In the genomic region with DNA sequence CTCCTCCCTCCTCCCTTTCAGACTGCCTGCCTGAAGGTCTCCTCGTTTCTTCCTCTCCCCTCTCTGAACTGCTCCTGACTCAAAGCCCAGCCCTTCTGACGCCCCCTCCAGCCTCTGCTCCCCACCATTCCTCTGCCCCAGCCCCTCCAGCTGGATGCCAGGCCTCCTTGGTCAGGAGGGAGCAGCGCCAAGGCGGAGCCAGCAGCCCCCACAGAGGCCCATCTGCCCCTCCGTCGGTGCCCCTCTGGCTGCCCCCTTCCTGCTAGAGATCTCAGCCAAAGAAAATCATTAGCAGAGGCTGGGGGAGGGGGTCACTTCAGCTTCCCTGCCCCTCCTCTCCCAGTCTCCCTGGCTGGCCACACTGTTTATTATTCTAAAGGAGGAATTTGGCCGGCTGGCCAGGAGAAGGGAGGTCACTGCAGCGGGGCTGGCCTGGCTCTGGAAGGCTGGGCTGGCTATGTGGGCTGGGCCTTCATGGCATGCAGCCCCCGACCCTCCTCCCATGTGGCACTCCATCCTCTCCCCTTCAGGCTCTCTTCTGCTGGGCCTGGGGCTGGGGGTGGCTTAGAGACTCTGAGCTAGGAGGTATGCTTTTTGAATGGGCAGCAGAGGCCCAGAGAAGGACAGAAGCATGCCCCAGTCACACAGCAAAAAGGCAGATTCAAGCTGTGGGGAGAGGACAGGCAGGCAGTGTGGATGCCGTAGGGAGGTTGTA, we compare ENCODE assay signal across 9 cellular contexts. TPM values are rescaled to one million over a fixed set of nuclear protein-coding genes. Genes with fewer than 3 reads are reported as not detected.
A peak's percentile ranks its signal among the peaks of the same experiment; 100 is the strongest.
DNase-seq lines count a peak whose midpoint lies in the region; ATAC-seq and TF ChIP-seq lines count a peak whose summit lies in the region.
"Had no signal": no experiment of that assay in that cellular context is flagged by ENCODE, and none has a peak within 500 bp of the region (broad histone marks: within the 10 kb centered on the region; RNA-seq: fewer than 3 reads in every experiment).

No MANE protein-coding gene starts in this region.

- DNase-seq in AG04449 (ENCODE audit: low read depth, low spot score): no peak
- peak; percentile 99 to 100 for DNase-seq in SJSA1 (ENCODE audit: low read depth in 1 of 2, low spot score in 2 of 2)
- DNase-seq in fibroblast of villous mesenchyme (ENCODE audit: low read depth): peak; percentile 95
- peak; percentile 75 for DNase-seq in neuronal stem cell (ENCODE audit: low spot score)
- no peak for DNase-seq in T-helper 2 cell
- DNase-seq in naive thymus-derived CD4-positive, alpha-beta T cell: no peak

- peak overlapping the region; percentile 32 for H3K4me3 ChIP-seq in AG04449 (ENCODE audit: low read depth, low read length)
- no peak overlapping the region for H3K4me3 ChIP-seq in SJSA1
- peak overlapping the region; percentile 29 for H3K4me3 ChIP-seq in fibroblast of villous mesenchyme (ENCODE audit: low read depth, low read length)
- H3K4me3 ChIP-seq in neuronal stem cell (ENCODE audit: low read length in 2 of 2): no peak overlapping the region
- H3K4me3 ChIP-seq in naive thymus-derived CD4-positive, alpha-beta T cell (ENCODE audit: low read length): no peak overlapping the region

- H2BK120ac ChIP-seq in neuronal stem cell (ENCODE audit: low read depth, low read length): peak overlapping the region; percentile 69

- peak overlapping the region; percentile 91 for H2BK12ac ChIP-seq in neuronal stem cell (ENCODE audit: low read length)

- H3K27me3 Mint-ChIP-seq in naive thymus-derived CD4-positive, alpha-beta T cell: no peaks in the 10 kb centered on the region

- H3K27ac Mint-ChIP-seq in naive thymus-derived CD4-positive, alpha-beta T cell: no peak overlapping the region
- H3K27ac Mint-ChIP-seq: T-helper 1 cell treated with Interleukin-12 subunit alpha and Interleukin-12 subunit beta and Interleukin-4 antibody, amounts not matched to agents 30 μg/mL and 1 μg/mL, for 36 hours had no signal

- no peaks in the 10 kb centered on the region for H3K36me3 Mint-ChIP-seq in naive thymus-derived CD4-positive, alpha-beta T cell

- H3K27ac ChIP-seq in SJSA1: peak overlapping the region; percentile 97
- H3K27ac ChIP-seq in neuronal stem cell (replicated peaks; ENCODE audit: low read length): peak overlapping the region; percentile 76
- H3K27ac ChIP-seq in naive thymus-derived CD4-positive, alpha-beta T cell (ENCODE audit: low read depth, low read length): no peak overlapping the region

- H3K4me2 ChIP-seq in neuronal stem cell (ENCODE audit: insufficient read depth, low read length, poor library complexity, severe bottlenecking): peak overlapping the region; percentile 40

- peak overlapping the region; percentile 65 for H3K14ac ChIP-seq in neuronal stem cell (ENCODE audit: low read length)

- no peak overlapping the region for H3K4me3 Mint-ChIP-seq in naive thymus-derived CD4-positive, alpha-beta T cell
- H3K4me3 Mint-ChIP-seq: T-helper 1 cell treated with Interleukin-12 subunit alpha and Interleukin-12 subunit beta and Interleukin-4 antibody, amounts not matched to agents 30 μg/mL and 1 μg/mL, for 36 hours had no signal

- no peak overlapping the region for H3K4ac ChIP-seq in neuronal stem cell (ENCODE audit: low read length)

- POLR2A ChIA-PET in AG04449 (lab: Yijun Ruan, JAX): interaction anchor here (0.5 to 9.7 kb wide), 10 partner anchors 8 to 138 kb away, joined by 3 to 115 read pairs (median 3); partner anchors contain the start of genes HMGXB3, PDGFRB and TIGD6
- POLR2A ChIA-PET in naive thymus-derived CD4-positive, alpha-beta T cell (lab: Charles Lee): no interaction called here

- TF ChIP-seq CTCF in AG04449 (IDR thresholded peaks at IDR 0.05; ENCODE audit: insufficient read depth, low read length, missing control alignments): no peak
- no peak for TF ChIP-seq CTCF in fibroblast of villous mesenchyme (IDR thresholded peaks at IDR 0.05; ENCODE audit: insufficient read depth, low read depth, low read length)

- H2AFZ ChIP-seq in neuronal stem cell (ENCODE audit: low read length): peak overlapping the region; percentile 87

- H3K79me1 ChIP-seq in neuronal stem cell (ENCODE audit: low read depth, low read length): peaks cover 2% of the 10 kb centered on the region

- no peaks in the 10 kb centered on the region for H3K9me3 ChIP-seq in SJSA1 (replicated peaks)
- no peaks in the 10 kb centered on the region for H3K9me3 ChIP-seq in neuronal stem cell (replicated peaks in 1 of 2; ENCODE audit: control insufficient read depth in 2 of 2, insufficient read depth in 1 of 2, low read depth in 1 of 2, low read length in 2 of 2)
- H3K9me3 ChIP-seq in naive thymus-derived CD4-positive, alpha-beta T cell (ENCODE audit: control insufficient read depth in 2 of 3, low read length in 3 of 3): no peaks in the 10 kb centered on the region

- no peak overlapping the region for H3K9ac ChIP-seq in neuronal stem cell (ENCODE audit: low read depth, low read length, poor library complexity)

- peaks cover 74% of the 10 kb centered on the region for H3K4me1 ChIP-seq in SJSA1 (replicated peaks)
- H3K4me1 ChIP-seq in neuronal stem cell (ENCODE audit: control insufficient read depth in 2 of 2, insufficient read depth in 1 of 2, low read depth in 1 of 2, low read length in 2 of 2): peaks cover 63 to 64% of the 10 kb centered on the region in 2 donors
- no peaks in the 10 kb centered on the region for H3K4me1 ChIP-seq in naive thymus-derived CD4-positive, alpha-beta T cell (ENCODE audit: control insufficient read depth in 2 of 2, insufficient read depth in 2 of 2, low read length in 2 of 2)

- H3K27me3 ChIP-seq in SJSA1 (replicated peaks): no peaks in the 10 kb centered on the region
- no peaks in the 10 kb centered on the region for H3K27me3 ChIP-seq in neuronal stem cell (ENCODE audit: control insufficient read depth in 3 of 3, insufficient read depth in 3 of 3, low read depth in 1 of 3, low read length in 3 of 3)
- no peaks in the 10 kb centered on the region for H3K27me3 ChIP-seq in naive thymus-derived CD4-positive, alpha-beta T cell (ENCODE audit: control insufficient read depth in 2 of 2, insufficient read depth in 2 of 2, low read length in 2 of 2)

- H4K91ac ChIP-seq in neuronal stem cell (ENCODE audit: low read depth, low read length, poor library complexity): peak overlapping the region; percentile 93

- intact Hi-C loops in naive thymus-derived CD4-positive, alpha-beta T cell (cut with micrococcal nuclease): no loop called here

- H2BK5ac ChIP-seq in neuronal stem cell (ENCODE audit: low read length): peak overlapping the region; percentile 80

- WGBS in neuronal stem cell (ENCODE audit: extremely low coverage in 2 of 2, insufficient read length in 2 of 2, insufficient replicate concordance in 1 of 2), 2 donors: no CpG with 5 or more reads among the region's 10 CpGs

- H3K36me3 ChIP-seq in SJSA1 (peaks cover 59% of the 10 kb centered on the region), neuronal stem cell (replicated peaks in 1 of 2; ENCODE audit: control insufficient read depth in 2 of 2, insufficient read depth in 2 of 2, low read length in 2 of 2) (no peaks in the 10 kb centered on the region)
- no peaks in the 10 kb centered on the region for H3K36me3 ChIP-seq in naive thymus-derived CD4-positive, alpha-beta T cell (ENCODE audit: control insufficient read depth in 2 of 3, insufficient read depth in 3 of 3, low read length in 3 of 3)

- H2AK5ac ChIP-seq in neuronal stem cell (ENCODE audit: low read depth, low read length): peak overlapping the region; percentile 96

- H3K4me1 Mint-ChIP-seq in naive thymus-derived CD4-positive, alpha-beta T cell: peaks cover 0 to 7% (median 0%) of the 10 kb centered on the region in 7 donors

- H3K9me3 Mint-ChIP-seq in naive thymus-derived CD4-positive, alpha-beta T cell: no peaks in the 10 kb centered on the region
- H3K9me3 Mint-ChIP-seq: T-helper 1 cell treated with Interleukin-12 subunit alpha and Interleukin-12 subunit beta and Interleukin-4 antibody, amounts not matched to agents 30 μg/mL and 1 μg/mL, for 36 hours had no signal

- H3K18ac ChIP-seq in neuronal stem cell (ENCODE audit: low read length): peak overlapping the region; percentile 97

- peak overlapping the region; percentile 70 for H4K8ac ChIP-seq in neuronal stem cell (ENCODE audit: low read depth, low read length)

- ATAC-seq in GM18511 (IDR thresholded peaks at IDR 0.05; ENCODE audit: unreplicated experiment) (no peak), HG03095 (IDR thresholded peaks at IDR 0.05; ENCODE audit: unreplicated experiment) (no peak)
- no peak for ATAC-seq in naive thymus-derived CD4-positive, alpha-beta T cell

- H2BK15ac ChIP-seq in neuronal stem cell (ENCODE audit: low read length): peak overlapping the region; percentile 83

- CTCF ChIA-PET in AG04449 (lab: Yijun Ruan, JAX): interaction anchor here (1.0 to 16.8 kb wide), 5 partner anchors 9 to 80 kb away, joined by 3 to 222 read pairs (median 22); partner anchors contain the start of gene PDGFRB
- CTCF ChIA-PET in naive thymus-derived CD4-positive, alpha-beta T cell (lab: Charles Lee): no interaction called here

- peak overlapping the region; percentile 58 for H3K23ac ChIP-seq in neuronal stem cell (ENCODE audit: low read depth, low read length, poor library complexity)

RNA-seq across cellular contexts. Expression of gene PDGFRB, which starts 16.9 kb away (rescaled TPM):
- 98.6 and 113 TPM in 2 replicates for total RNA-seq in SJSA1 (2014; rRNA removed; shearing (Covaris generic))
- 341 TPM in 2 replicates for total RNA-seq in fibroblast of villous mesenchyme
- polyA plus RNA-seq in neuronal stem cell (2013, experiment 1 of 2): 11.0 TPM
- polyA plus RNA-seq in neuronal stem cell (2013, experiment 2 of 2): 11.2 TPM
- 1 to 10 TPM in 2 of 5 experiments, under 1 TPM in 1, not detected in 2; 0.64 to 8.5 (median 5.1) TPM for total RNA-seq in naive thymus-derived CD4-positive, alpha-beta T cell
- polyA plus RNA-seq in naive thymus-derived CD4-positive, alpha-beta T cell: under 1 TPM in 1 of 2 donors, not detected in 1; 0.37 TPM

RNA-seq across cellular contexts. Expression of gene CDX1, which starts 27.9 kb away (rescaled TPM):
- 0.19 and 1.8 TPM in 2 replicates for total RNA-seq in SJSA1 (2014; rRNA removed; shearing (Covaris generic))
- under 0.01 and 0.64 TPM in 2 replicates for total RNA-seq in fibroblast of villous mesenchyme
- 0.10 TPM for polyA plus RNA-seq in neuronal stem cell (2013, experiment 1 of 2)
- polyA plus RNA-seq in neuronal stem cell (2013, experiment 2 of 2): 0.10 TPM
- not detected for total RNA-seq in naive thymus-derived CD4-positive, alpha-beta T cell
- not detected for polyA plus RNA-seq in naive thymus-derived CD4-positive, alpha-beta T cell

RNA-seq across cellular contexts. Expression of gene SLC6A7, which starts 51.2 kb away (rescaled TPM):
- not detected in 2 replicates for total RNA-seq in SJSA1 (2014; rRNA removed; shearing (Covaris generic))
- under 0.01 TPM in 2 replicates for total RNA-seq in fibroblast of villous mesenchyme
- polyA plus RNA-seq in neuronal stem cell (2013, experiment 1 of 2): not detected
- 0.01 TPM for polyA plus RNA-seq in neuronal stem cell (2013, experiment 2 of 2)
- total RNA-seq in naive thymus-derived CD4-positive, alpha-beta T cell: not detected
- polyA plus RNA-seq in naive thymus-derived CD4-positive, alpha-beta T cell: not detected

RNA-seq across cellular contexts. Expression of gene CSF1R, which starts 52.4 kb away (rescaled TPM):
- total RNA-seq in SJSA1 (2014; rRNA removed; shearing (Covaris generic)): 1.2 TPM in 1 of 2 replicates, not detected in the other
- under 0.01 TPM in 2 replicates for total RNA-seq in fibroblast of villous mesenchyme
- polyA plus RNA-seq in neuronal stem cell (2013, experiment 1 of 2): not detected
- not detected for polyA plus RNA-seq in neuronal stem cell (2013, experiment 2 of 2)
- total RNA-seq in naive thymus-derived CD4-positive, alpha-beta T cell: 10 to 100 TPM in 1 of 5 experiments, 1 to 10 TPM in 3, under 1 TPM in 1; 0.36 to 92.4 (median 6.4) TPM
- under 1 TPM; 0.09 to 0.72 TPM for polyA plus RNA-seq in naive thymus-derived CD4-positive, alpha-beta T cell

Comparison
In these comparisons a context has a peak if more than half of its experiments do, and no peak if none do; other contexts are left out.
1. DNase-seq: peak in SJSA1 (2 of 2), fibroblast of villous mesenchyme (single experiment) and neuronal stem cell (single experiment); none in AG04449 (single experiment), T-helper 2 cell (0 of 5) and naive thymus-derived CD4-positive, alpha-beta T cell (0 of 9).
2. H3K4me3 ChIP-seq: peak in AG04449 (single experiment) and fibroblast of villous mesenchyme (single experiment); none in SJSA1 (single experiment), neuronal stem cell (0 of 2) and naive thymus-derived CD4-positive, alpha-beta T cell (single experiment).
3. RNA of gene PDGFRB, which starts 16.9 kb away (total RNA-seq): 341 TPM in fibroblast of villous mesenchyme and 98.6 to 113 TPM in SJSA1; 0.64 to 8.5 TPM in naive thymus-derived CD4-positive, alpha-beta T cell; every median in the first group is over 10 times any median in the second.